Comparison of ENCODE assay signal across 27 cellular contexts in the genomic region with DNA sequence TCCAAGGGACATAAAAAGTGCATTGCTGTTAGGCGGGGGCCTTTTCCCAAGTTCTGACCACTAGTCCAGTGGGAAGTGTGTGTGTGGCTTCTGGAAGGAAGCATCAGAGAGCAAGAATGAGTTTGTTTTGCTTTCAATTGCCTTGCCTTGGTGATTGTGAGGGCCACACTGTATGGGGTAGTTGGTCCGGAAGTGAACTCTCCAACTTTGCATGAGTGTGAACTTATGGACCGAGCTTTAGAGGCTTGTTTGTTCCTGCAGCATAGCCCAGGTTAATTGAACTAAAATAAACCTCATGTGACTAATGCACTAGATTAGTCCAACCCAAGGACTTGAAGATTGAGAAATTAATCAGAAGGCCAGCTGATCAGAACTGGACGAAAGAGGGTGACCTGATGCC.
"Had no signal": no experiment of that assay in that cellular context is flagged by ENCODE, and none has a peak within 500 bp of the region (broad histone marks: within the 10 kb centered on the region; RNA-seq: fewer than 3 reads in every experiment).

No MANE protein-coding gene starts in this region.

- H3K4me1 ChIP-seq: colonic mucosa, esophagus squamous epithelium, foreskin keratinocyte, gastrocnemius medialis, gastroesophageal sphincter, heart left ventricle, heart right ventricle had no signal

- FAIRE-seq: colon, endometrium, endothelial cell of umbilical vein, frontal cortex had no signal

- H3K36me3 ChIP-seq: colonic mucosa, esophagus squamous epithelium, gastrocnemius medialis, gastroesophageal sphincter, heart left ventricle, heart right ventricle had no signal

- ATAC-seq: effector memory CD8-positive, alpha-beta T cell; esophagus mucosa; foreskin keratinocyte; gastrocnemius medialis; gastroesophageal sphincter; heart left ventricle; heart right ventricle had no signal

- H3K27me3 ChIP-seq: colonic mucosa, esophagus squamous epithelium, foreskin keratinocyte, gastrocnemius medialis, gastroesophageal sphincter had no signal

- DNase-seq: colonic mucosa; cortex of kidney; dermis blood vessel endothelial cell; dorsolateral prefrontal cortex; effector CD4-positive, alpha-beta T cell; effector CD8-positive, alpha-beta T cell; effector memory CD4-positive, alpha-beta T cell; effector memory CD8-positive, alpha-beta T cell; endodermal cell; erythroblast; esophagus squamous epithelium; foreskin fibroblast; foreskin keratinocyte; foreskin melanocyte; gastrocnemius medialis; glutamatergic neuron; head of caudate nucleus; heart left ventricle; heart right ventricle had no signal

- H3K9me3 ChIP-seq: colonic mucosa, esophagus squamous epithelium, gastrocnemius medialis, gastroesophageal sphincter, heart left ventricle, heart right ventricle had no signal

- H3K4me3 ChIP-seq: colonic mucosa, coronary artery, dorsolateral prefrontal cortex, esophagus squamous epithelium, gastrocnemius medialis, gastroesophageal sphincter, heart left ventricle, heart right ventricle had no signal

- H3K27ac ChIP-seq: colonic mucosa, coronary artery, dorsolateral prefrontal cortex, epithelial cell of prostate, esophagus squamous epithelium, foreskin keratinocyte, gastrocnemius medialis, gastroesophageal sphincter, heart left ventricle, heart right ventricle had no signal
